ENCODE assay signal across 11 cellular contexts in the genomic region with DNA sequence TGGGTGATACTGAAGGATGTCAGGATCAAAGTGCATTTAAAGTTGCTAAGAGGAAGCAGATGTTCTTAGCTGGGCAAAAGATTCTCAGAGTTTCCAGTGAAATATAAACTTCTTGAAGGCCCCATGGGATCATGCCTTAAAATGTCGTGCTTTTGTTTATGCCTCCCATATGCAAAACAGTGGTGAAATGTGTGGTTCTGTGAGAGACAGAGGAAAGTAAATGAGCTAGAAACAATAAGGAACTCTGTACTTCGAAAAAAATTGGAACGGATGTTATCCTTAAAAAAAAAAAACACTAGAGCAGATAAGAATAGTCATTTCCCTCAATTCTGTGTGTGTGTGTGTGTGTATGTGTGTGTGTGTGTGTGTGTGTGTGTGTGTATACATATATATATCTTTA.
DNase-seq lines count a peak whose midpoint lies in the region; ATAC-seq, FAIRE-seq and TF ChIP-seq lines count a peak whose summit lies in the region.
"Had no signal": no experiment of that assay in that cellular context is flagged by ENCODE, and none has a peak within 500 bp of the region (broad histone marks: within the 10 kb centered on the region; RNA-seq: fewer than 3 reads in every experiment).

No MANE protein-coding gene starts in this region.

- H3K4me2 ChIP-seq in HepG2 (ENCODE audit: low read depth, low read length): no peak overlapping the region

- FAIRE-seq in HepG2 (lab: Jason Lieb, UNC): no peak
- FAIRE-seq: HTR-8/SVneo had no signal

- no peaks in the 10 kb centered on the region for H3K36me3 ChIP-seq in liver (ENCODE audit: control insufficient read depth in 4 of 4, insufficient read depth in 3 of 4, low read depth in 1 of 4, low read length in 3 of 4)
- H3K36me3 ChIP-seq in HepG2 (replicated peaks in 1 of 2; ENCODE audit: control insufficient read depth in 1 of 2, insufficient read depth in 2 of 2, low read length in 2 of 2): no peaks in the 10 kb centered on the region
- no peaks in the 10 kb centered on the region for H3K36me3 ChIP-seq in subcutaneous abdominal adipose tissue (ENCODE audit: control insufficient read depth in 5 of 5, insufficient read depth in 5 of 5, low read length in 5 of 5)

- no peaks in the 10 kb centered on the region for H3K79me2 ChIP-seq in HepG2 (ENCODE audit: insufficient read depth, low read length)

- intact Hi-C loops in HepG2 (cut with micrococcal nuclease; ENCODE audit: unreplicated experiment): no loop called here

- no peak for TF ChIP-seq EP300 in HepG2 (IDR thresholded peaks at IDR 0.05; ENCODE audit: low read depth in 2 of 2, low read length in 2 of 2)
- TF ChIP-seq EP300 in HepG2 (CRISPR knock-in tag; IDR thresholded peaks at IDR 0.05; ENCODE audit: borderline replicate concordance): no peak

- no peak for TF ChIP-seq POLR2A in HepG2 (IDR thresholded peaks at IDR 0.05; ENCODE audit: insufficient read depth in 1 of 2, low read depth in 2 of 2, low read length in 2 of 2)

- in situ Hi-C loops in HepG2 (cut with HindIII; ENCODE audit: extremely low pct_ligation_motif_present, low pct_unique_long_range_greater_than_20kb): no loop called here

- H3K27ac ChIP-seq in liver (ENCODE audit: low read depth in 1 of 2, low read length in 2 of 2) (no peak overlapping the region), HepG2 (ENCODE audit: extremely low read length, insufficient read depth, low read length) (no peak overlapping the region), subcutaneous abdominal adipose tissue (ENCODE audit: low read depth, low read length) (peak overlapping the region; percentile 6)
- H3K27ac ChIP-seq: body of pancreas had no signal

- CTCF ChIA-PET in HepG2 (lab: Yijun Ruan, JAX; ENCODE audit: low intra/inter-chr PET ratio, low total read pairs): no interaction called here

- H3K27me3 ChIP-seq in liver (ENCODE audit: control insufficient read depth in 4 of 4, insufficient read depth in 4 of 4, low read length in 3 of 4): no peaks in the 10 kb centered on the region
- no peaks in the 10 kb centered on the region; a peak in 1 of 5 replicates for H3K27me3 ChIP-seq in HepG2 (ENCODE audit: control insufficient read depth in 1 of 2, insufficient read depth in 2 of 2, low read length in 2 of 2)
- H3K27me3 ChIP-seq in subcutaneous abdominal adipose tissue (ENCODE audit: control insufficient read depth in 5 of 5, insufficient read depth in 4 of 5, low read length in 5 of 5): no peaks in the 10 kb centered on the region
- H3K27me3 ChIP-seq: body of pancreas had no signal

- no peak overlapping the region for H2AFZ ChIP-seq in HepG2 (ENCODE audit: low read length)

- no peak overlapping the region for H3K9ac ChIP-seq in liver (ENCODE audit: low read depth in 1 of 2, low read length in 2 of 2)
- no peak overlapping the region for H3K9ac ChIP-seq in HepG2 (ENCODE audit: insufficient read depth, low read depth, low read length)
- no peak overlapping the region for H3K9ac ChIP-seq in subcutaneous abdominal adipose tissue (ENCODE audit: low read length in 5 of 5)

- no peaks in the 10 kb centered on the region for H4K20me1 ChIP-seq in HepG2 (ENCODE audit: insufficient read depth, low read length)

- TF ChIP-seq RAD21 in liver (IDR thresholded peaks at IDR 0.05): no peak
- no peak for TF ChIP-seq RAD21 in HepG2 (CRISPR knock-in tag; IDR thresholded peaks at IDR 0.05)

- WGBS in liver: 48% methylated on average over 3 of the region's 3 CpGs
- WGBS in HepG2 (ENCODE audit: low lambda C conversion rate): 4% methylated on average over 3 of the region's 3 CpGs

- H3K9me3 ChIP-seq in liver (ENCODE audit: control insufficient read depth in 4 of 4, low read length in 3 of 4) (no peaks in the 10 kb centered on the region), HepG2 (ENCODE audit: low read length) (no peaks in the 10 kb centered on the region), subcutaneous abdominal adipose tissue (ENCODE audit: control insufficient read depth in 5 of 5, low read length in 5 of 5) (no peaks in the 10 kb centered on the region)
- H3K9me3 ChIP-seq: body of pancreas had no signal

- H3K4me1 ChIP-seq in liver (ENCODE audit: control insufficient read depth in 4 of 4, insufficient read depth in 4 of 4, low read length in 3 of 4): no peaks in the 10 kb centered on the region
- H3K4me1 ChIP-seq in HepG2 (ENCODE audit: insufficient read depth, low read length): no peaks in the 10 kb centered on the region
- peaks cover 0 to 17% (median 13%) of the 10 kb centered on the region in 5 donors for H3K4me1 ChIP-seq in subcutaneous abdominal adipose tissue (ENCODE audit: control insufficient read depth in 5 of 5, insufficient read depth in 5 of 5, low read length in 5 of 5)
- H3K4me1 ChIP-seq: body of pancreas had no signal

- POLR2A ChIA-PET in HepG2 (lab: Yijun Ruan, JAX): no interaction called here

- DNase-seq in HepG2 (ENCODE audit: low spot score): no peak
- peak; percentile 49 for DNase-seq in NCI-H69 (lab: John Stamatoyannopoulos, UW)
- peak; percentile 85 for DNase-seq in fibroblast of the conjunctiva (ENCODE audit: low read depth)
- DNase-seq in NCI-H1092 treated with DMSO at 0.1 percent for 48 hours (lab: John Stamatoyannopoulos, UW): no peak
- no peak for DNase-seq in NOMO-1 treated with dmso at 0.1 percent for 144 hours (lab: John Stamatoyannopoulos, UW; ENCODE audit: unreplicated experiment)
- no peak for DNase-seq in ecto neural progenitor cell (ENCODE audit: low spot score)
- DNase-seq: body of pancreas, H7 had no signal

- no peak overlapping the region for H3K4me3 ChIP-seq in liver (ENCODE audit: low read depth in 1 of 3, low read length in 3 of 3)
- no peak overlapping the region for H3K4me3 ChIP-seq in HepG2 (replicated peaks in 1 of 3; ENCODE audit: insufficient read depth in 1 of 3, low read depth in 2 of 3, low read length in 3 of 3)
- peak overlapping the region in 1 of 5 donors; percentile 15 for H3K4me3 ChIP-seq in subcutaneous abdominal adipose tissue (ENCODE audit: low read depth in 1 of 5, low read length in 5 of 5)
- H3K4me3 ChIP-seq: body of pancreas had no signal

- TF ChIP-seq CTCF in liver (IDR thresholded peaks at IDR 0.05; ENCODE audit: low read depth, low read length, missing input control): no peak
- TF ChIP-seq CTCF in HepG2 (CRISPR knock-in tag; IDR thresholded peaks at IDR 0.05): no peak

- no peak for ATAC-seq in HepG2
- ATAC-seq: body of pancreas had no signal

- no TSS peak for BruUV-seq in HepG2 (replicated peaks; lab: Mats Ljungman, UMichigan)

TF ChIP-seq in liver, 16 proteins besides CTCF, POLR2A, EP300 and RAD21:
- TF ChIP-seq NR2F2 (IDR thresholded peaks at IDR 0.05) (peak; percentile 47), JUND (IDR thresholded peaks at IDR 0.05) (no peak)

TF ChIP-seq in HepG2, 621 proteins besides CTCF, POLR2A, EP300 and RAD21:
- no peak for TF ChIP-seq ZNF652 (CRISPR knock-in tag; IDR thresholded peaks at IDR 0.05; ENCODE audit: borderline replicate concordance, low read depth)
- TF ChIP-seq, protein P1, sequence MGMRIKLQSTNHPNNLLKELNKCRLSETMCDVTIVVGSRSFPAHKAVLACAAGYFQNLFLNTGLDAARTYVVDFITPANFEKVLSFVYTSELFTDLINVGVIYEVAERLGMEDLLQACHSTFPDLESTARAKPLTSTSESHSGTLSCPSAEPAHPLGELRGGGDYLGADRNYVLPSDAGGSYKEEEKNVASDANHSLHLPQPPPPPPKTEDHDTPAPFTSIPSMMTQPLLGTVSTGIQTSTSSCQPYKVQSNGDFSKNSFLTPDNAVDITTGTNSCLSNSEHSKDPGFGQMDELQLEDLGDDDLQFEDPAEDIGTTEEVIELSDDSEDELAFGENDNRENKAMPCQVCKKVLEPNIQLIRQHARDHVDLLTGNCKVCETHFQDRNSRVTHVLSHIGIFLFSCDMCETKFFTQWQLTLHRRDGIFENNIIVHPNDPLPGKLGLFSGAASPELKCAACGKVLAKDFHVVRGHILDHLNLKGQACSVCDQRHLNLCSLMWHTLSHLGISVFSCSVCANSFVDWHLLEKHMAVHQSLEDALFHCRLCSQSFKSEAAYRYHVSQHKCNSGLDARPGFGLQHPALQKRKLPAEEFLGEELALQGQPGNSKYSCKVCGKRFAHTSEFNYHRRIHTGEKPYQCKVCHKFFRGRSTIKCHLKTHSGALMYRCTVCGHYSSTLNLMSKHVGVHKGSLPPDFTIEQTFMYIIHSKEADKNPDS (CRISPR knock-in tag; IDR thresholded peaks at IDR 0.05): no peak
- TF ChIP-seq ZNF510 (CRISPR knock-in tag; IDR thresholded peaks at IDR 0.05; ENCODE audit: low read depth): no peak
- TF ChIP-seq ESRRA (CRISPR knock-in tag; IDR thresholded peaks at IDR 0.05; ENCODE audit: low read depth): no peak
- TF ChIP-seq NFRKB (IDR thresholded peaks at IDR 0.05): no peak
- no peak for TF ChIP-seq NR2F2 (IDR thresholded peaks at IDR 0.05; ENCODE audit: borderline replicate concordance, low read depth)
- TF ChIP-seq KDM5A (IDR thresholded peaks at IDR 0.05; ENCODE audit: borderline replicate concordance, low read length): no peak
- no peak for TF ChIP-seq ZNF788 (CRISPR knock-in tag; IDR thresholded peaks at IDR 0.05; ENCODE audit: borderline replicate concordance)
- no peak for TF ChIP-seq CEBPG (CRISPR knock-in tag; IDR thresholded peaks at IDR 0.05)

Comparison
In these comparisons a context has a peak if more than half of its experiments do, and no peak if none do; other contexts are left out.
1. DNase-seq: peak in NCI-H69 (single experiment) and fibroblast of the conjunctiva (single experiment); none in HepG2 (single experiment), NCI-H1092 treated with DMSO at 0.1 percent for 48 hours (single experiment), NOMO-1 treated with dmso at 0.1 percent for 144 hours (single experiment) and ecto neural progenitor cell (single experiment).